ENCODE assay signal across 8 cellular contexts in genomic region chr10:43420369-43421200, GRCh38. TPM values are rescaled to one million over a fixed set of nuclear protein-coding genes. Genes with fewer than 3 reads are reported as not detected.
DNase-seq lines count a peak whose midpoint lies in the region; ATAC-seq and TF ChIP-seq lines count a peak whose summit lies in the region.

No MANE protein-coding gene starts in this region.

- peak overlapping the region; percentile 97 for H3K27ac Mint-ChIP-seq in activated naive CD8-positive, alpha-beta T cell treated with anti-CD3 and anti-CD28 coated beads for 36 hours
- peak overlapping the region; percentile 98 for H3K27ac Mint-ChIP-seq in osteocyte (ENCODE audit: unreplicated experiment)

- H3K4me3 ChIP-seq in DOHH2 (ENCODE audit: low read length), result peak overlapping the region; percentile 83
- peak overlapping the region; percentile 53 to 70 (median 62) for H3K4me3 ChIP-seq in tibial nerve

- H3K4me1 Mint-ChIP-seq in activated naive CD8-positive, alpha-beta T cell treated with anti-CD3 and anti-CD28 coated beads for 36 hours, result peaks cover 32% of the 10 kb centered on the region
- peaks cover 16% of the 10 kb centered on the region for H3K4me1 Mint-ChIP-seq in osteocyte (ENCODE audit: unreplicated experiment)

- H3K27me3 ChIP-seq in DOHH2 (ENCODE audit: control insufficient read depth, low read length), result no peaks in the 10 kb centered on the region
- no peaks in the 10 kb centered on the region for H3K27me3 ChIP-seq in tibial nerve

- H3K36me3 ChIP-seq in DOHH2 (ENCODE audit: control insufficient read depth, low read length), result no peaks in the 10 kb centered on the region
- no peaks in the 10 kb centered on the region for H3K36me3 ChIP-seq in tibial nerve

- peak overlapping the region; percentile 98 for H3K4me2 ChIP-seq in DOHH2 (ENCODE audit: low read length)

- peaks cover 48% of the 10 kb centered on the region for H3K4me1 ChIP-seq in DOHH2 (ENCODE audit: control insufficient read depth, low read length)
- peaks cover 0 to 27% (median 7%) of the 10 kb centered on the region in 4 donors for H3K4me1 ChIP-seq in tibial nerve

- peak overlapping the region; percentile 83 for H3K4me3 Mint-ChIP-seq in activated naive CD8-positive, alpha-beta T cell treated with anti-CD3 and anti-CD28 coated beads for 36 hours
- peak overlapping the region; percentile 86 for H3K4me3 Mint-ChIP-seq in osteocyte (ENCODE audit: unreplicated experiment)

- TF ChIP-seq EP300 in tibial nerve (IDR thresholded peaks at IDR 0.05), result peak; percentile 83 to 95

- WGBS in tibial nerve, 2 donors, result 0 to 1% methylated on average over 31 to 44 of the region's 63 CpGs

- no peaks in the 10 kb centered on the region for H4K20me1 ChIP-seq in DOHH2 (ENCODE audit: control insufficient read depth, insufficient read depth, low read depth, low read length)

- TF ChIP-seq CTCF in DOHH2 (IDR thresholded peaks at IDR 0.05; ENCODE audit: low read depth, low read length, poor library complexity, severe bottlenecking) (peak; percentile 24), osteocyte (IDR thresholded peaks at IDR 0.05) (peak; percentile 51), tibial nerve (IDR thresholded peaks at IDR 0.05) (peak in 3 of 5 experiments; percentile 11 to 36 (median 34))

- ATAC-seq in GM21526 (IDR thresholded peaks at IDR 0.05; ENCODE audit: low FRiP score, unreplicated experiment), result peak; percentile 80
- peak; percentile 98 for ATAC-seq in Right ventricle myocardium inferior

- intact Hi-C loops in Right ventricle myocardium inferior (cut with DNase I), result loop anchor here (1.0 to 2.0 kb wide), 3 partner anchors 11 to 24 kb away; partner anchors contain the start of gene HNRNPF

- H3K9me2 ChIP-seq in DOHH2 (replicated peaks; ENCODE audit: control insufficient read depth, low read length), result no peaks in the 10 kb centered on the region

- peak; percentile 46 to 76 for TF ChIP-seq POLR2A in tibial nerve (IDR thresholded peaks at IDR 0.05)

- peaks cover 12% of the 10 kb centered on the region for H3K36me3 Mint-ChIP-seq in activated naive CD8-positive, alpha-beta T cell treated with anti-CD3 and anti-CD28 coated beads for 36 hours
- no peaks in the 10 kb centered on the region for H3K36me3 Mint-ChIP-seq in osteocyte (ENCODE audit: unreplicated experiment)

- H3K9me3 ChIP-seq in DOHH2 (ENCODE audit: control insufficient read depth, insufficient read depth, low read length) (no peaks in the 10 kb centered on the region), tibial nerve (no peaks in the 10 kb centered on the region)

- no peaks in the 10 kb centered on the region for H3K27me3 Mint-ChIP-seq in activated naive CD8-positive, alpha-beta T cell treated with anti-CD3 and anti-CD28 coated beads for 36 hours
- H3K27me3 Mint-ChIP-seq in osteocyte (ENCODE audit: unreplicated experiment), result no peaks in the 10 kb centered on the region

- peaks cover 6% of the 10 kb centered on the region for H3K9me3 Mint-ChIP-seq in activated naive CD8-positive, alpha-beta T cell treated with anti-CD3 and anti-CD28 coated beads for 36 hours
- no peaks in the 10 kb centered on the region for H3K9me3 Mint-ChIP-seq in osteocyte (ENCODE audit: unreplicated experiment)

- DNase-seq in HuH-7.5 (ENCODE audit: low spot score) (peak; percentile 55), SKM-1 (lab: John Stamatoyannopoulos, UW; ENCODE audit: unreplicated experiment) (peak; percentile 67), Right ventricle myocardium inferior (ENCODE audit: missing footprints) (peak; percentile 94), osteocyte (ENCODE audit: extremely low spot score, unreplicated experiment) (peak; percentile 93), tibial nerve (ENCODE audit: low spot score in 2 of 2) (peak; percentile 82 to 93)
- DNase-seq in activated naive CD8-positive, alpha-beta T cell treated with anti-CD3 and anti-CD28 coated beads for 36 hours, result peak; percentile 92

- H3K79me2 ChIP-seq in DOHH2 (ENCODE audit: control insufficient read depth, low read length), result no peaks in the 10 kb centered on the region

- H3F3A ChIP-seq in DOHH2 (ENCODE audit: control insufficient read depth, insufficient read depth), result peaks cover 30% of the 10 kb centered on the region

- peak overlapping the region; percentile 79 for H3K27ac ChIP-seq in DOHH2 (ENCODE audit: low read depth, low read length)
- peak overlapping the region; percentile 95 to 98 (median 98) for H3K27ac ChIP-seq in tibial nerve

RNA-seq across cellular contexts. Expression of gene HNRNPF, which starts 11.6 kb away (rescaled TPM):
- 100 to 1,000 TPM; 530 to 544 TPM for total RNA-seq in activated naive CD8-positive, alpha-beta T cell treated with anti-CD3 and anti-CD28 coated beads for 36 hours
- total RNA-seq in Right ventricle myocardium inferior (87.6 TPM), osteocyte (189 and 200 TPM in 2 replicates), tibial nerve (100 to 1,000 TPM; 112 to 136 (median 134) TPM)

RNA-seq across cellular contexts. Expression of gene ZNF487, which starts 16.3 kb away (rescaled TPM):
- 1 to 10 TPM; 2.4 to 2.9 TPM for total RNA-seq in activated naive CD8-positive, alpha-beta T cell treated with anti-CD3 and anti-CD28 coated beads for 36 hours
- 2.7 TPM for total RNA-seq in Right ventricle myocardium inferior
- 3.6 and 6.3 TPM in 2 replicates for total RNA-seq in osteocyte
- 10 to 100 TPM in 3 of 4 donors, 1 to 10 TPM in 1; 7.3 to 23.7 (median 18.3) TPM for total RNA-seq in tibial nerve

RNA-seq across cellular contexts. Expression of gene FXYD4, which starts 49.1 kb away (rescaled TPM):
- not detected for total RNA-seq in activated naive CD8-positive, alpha-beta T cell treated with anti-CD3 and anti-CD28 coated beads for 36 hours
- total RNA-seq in Right ventricle myocardium inferior (not detected), osteocyte (not detected in 2 replicates), tibial nerve (not detected)

Comparison
In these comparisons a context has a peak if more than half of its experiments do, and no peak if none do; other contexts are left out.
1. Peak in every context shown above with its lines: DNase-seq, ATAC-seq, H3K4me3 ChIP-seq and H3K27ac ChIP-seq.